Comparison of ENCODE assay signal across 12 cellular contexts in genomic region chr22:40412441-40412840, GRCh38. TPM values are rescaled to one million over a fixed set of nuclear protein-coding genes. Genes with fewer than 3 reads are reported as not detected.
DNase-seq lines count a peak whose midpoint lies in the region; ATAC-seq and TF ChIP-seq lines count a peak whose summit lies in the region.
"Had no signal": no experiment of that assay in that cellular context is flagged by ENCODE, and none has a peak within 500 bp of the region (broad histone marks: within the 10 kb centered on the region; RNA-seq: fewer than 3 reads in every experiment).

No MANE protein-coding gene starts in this region.

- peak; percentile 47 for ATAC-seq in GM21390 (IDR thresholded peaks at IDR 0.05; ENCODE audit: unreplicated experiment)

- CTCF ChIA-PET in GM10248 (lab: Yijun Ruan, JAX): interaction anchor here (0.8 to 1.5 kb wide), 4 partner anchors 9 to 15 kb away, joined by 3 read pairs; no protein-coding TSS in a partner anchor

- H3K36me3 ChIP-seq in hepatocyte (replicated peaks; ENCODE audit: insufficient read depth, low read depth): no peaks in the 10 kb centered on the region

- POLR2A ChIA-PET in GM10248 (lab: Yijun Ruan, JAX): no interaction called here

- TF ChIP-seq CTCF in GM10248 (IDR thresholded peaks at IDR 0.05; ENCODE audit: control extremely low read depth, extremely low read depth, low read depth, missing control alignments): no peak
- no peak for TF ChIP-seq CTCF in glutamatergic neuron (IDR thresholded peaks at IDR 0.05; ENCODE audit: partially characterized antibody, unreplicated experiment)
- TF ChIP-seq CTCF in hepatocyte (IDR thresholded peaks at IDR 0.05; ENCODE audit: poor library complexity): no peak

- H3K4me1 ChIP-seq in hepatocyte (ENCODE audit: insufficient read depth): no peaks in the 10 kb centered on the region

- H3K4me3 Mint-ChIP-seq in glutamatergic neuron (ENCODE audit: unreplicated experiment): no peak overlapping the region
- H3K4me3 Mint-ChIP-seq: activated CD4-positive, alpha-beta T cell treated with anti-CD3 and anti-CD28 coated beads, Interleukin-2, amount 10 ng/mL, durations not matched to agents 24 days and 14 days; nephron had no signal

- H3K27me3 Mint-ChIP-seq in glutamatergic neuron (ENCODE audit: unreplicated experiment): peaks cover 33% of the 10 kb centered on the region
- H3K27me3 Mint-ChIP-seq: activated CD4-positive, alpha-beta T cell treated with anti-CD3 and anti-CD28 coated beads, Interleukin-2, amount 10 ng/mL, durations not matched to agents 24 days and 14 days had no signal

- H3K79me2 ChIP-seq in hepatocyte: no peaks in the 10 kb centered on the region

- H4K20me1 ChIP-seq in hepatocyte (ENCODE audit: insufficient read depth, poor library complexity, severe bottlenecking): no peaks in the 10 kb centered on the region

- H3K4me3 ChIP-seq in hepatocyte: no peak overlapping the region
- H3K4me3 ChIP-seq: suprapubic skin had no signal

- H3K9me3 ChIP-seq in hepatocyte (ENCODE audit: low read depth): no peaks in the 10 kb centered on the region
- H3K9me3 ChIP-seq: suprapubic skin had no signal

- no peaks in the 10 kb centered on the region for H3K27me3 ChIP-seq in hepatocyte
- H3K27me3 ChIP-seq: suprapubic skin had no signal

- H3K9me3 Mint-ChIP-seq in glutamatergic neuron (ENCODE audit: unreplicated experiment): peaks cover 27% of the 10 kb centered on the region
- H3K9me3 Mint-ChIP-seq: activated CD4-positive, alpha-beta T cell treated with anti-CD3 and anti-CD28 coated beads, Interleukin-2, amount 10 ng/mL, durations not matched to agents 24 days and 14 days; nephron had no signal

- 93% methylated on average over 2 of the region's 2 CpGs for WGBS in hepatocyte (ENCODE audit: low lambda C conversion rate, missing lambda C conversion rate)

- H3K4me2 ChIP-seq in hepatocyte: no peak overlapping the region

- peaks cover 24% of the 10 kb centered on the region for H3K4me1 Mint-ChIP-seq in glutamatergic neuron (ENCODE audit: low read depth, unreplicated experiment)

- peaks cover 5% of the 10 kb centered on the region for H3K36me3 Mint-ChIP-seq in glutamatergic neuron (ENCODE audit: unreplicated experiment)

- H3K27ac ChIP-seq in hepatocyte: no peak overlapping the region
- H3K27ac ChIP-seq: suprapubic skin had no signal

- H3K27ac Mint-ChIP-seq in glutamatergic neuron (ENCODE audit: unreplicated experiment): peak overlapping the region; percentile 2
- H3K27ac Mint-ChIP-seq: activated CD4-positive, alpha-beta T cell treated with anti-CD3 and anti-CD28 coated beads, Interleukin-2, amount 10 ng/mL, durations not matched to agents 24 days and 14 days; nephron had no signal

- peak; percentile 70 for DNase-seq in GM10248 (ENCODE audit: extremely low spot score)
- peak; percentile 96 for DNase-seq in NOMO-1 treated with DMSO at 0.1 percent for 48 hours (lab: John Stamatoyannopoulos, UW; ENCODE audit: unreplicated experiment)
- no peak for DNase-seq in glutamatergic neuron
- DNase-seq in hepatocyte (ENCODE audit: low spot score): no peak
- DNase-seq in NCI-H748 treated with DMSO at 0.1 percent for 48 hours (lab: John Stamatoyannopoulos, UW): no peak
- no peak for DNase-seq in AG08396 (ENCODE audit: low spot score)
- DNase-seq in A172 (ENCODE audit: low spot score): no peak
- DNase-seq: activated CD4-positive, alpha-beta T cell treated with anti-CD3 and anti-CD28 coated beads, Interleukin-2, amount 10 ng/mL, durations not matched to agents 24 days and 14 days; NCI-H2029 treated with DMSO at 0.1 percent for 48 hours had no signal

- H3K9me2 ChIP-seq in hepatocyte (replicated peaks; ENCODE audit: insufficient read depth): no peaks in the 10 kb centered on the region

- no peak overlapping the region for H2AFZ ChIP-seq in hepatocyte

RNA-seq across cellular contexts. Expression of gene SGSM3, which starts 42.0 kb away (rescaled TPM):
- total RNA-seq in glutamatergic neuron (ENCODE audit: unreplicated experiment) (105 TPM), hepatocyte (59.4 and 60.4 TPM in 2 replicates)
- 111 and 126 TPM in 2 replicates for polyA plus RNA-seq in hepatocyte
- 23.7 and 25.3 TPM in 2 replicates for total RNA-seq in A172 (2014; rRNA removed; shearing (Covaris generic))

Comparison
In these comparisons a context has a peak if more than half of its experiments do, and no peak if none do; other contexts are left out.
1. DNase-seq: peak in GM10248 (single experiment) and NOMO-1 treated with DMSO at 0.1 percent for 48 hours (single experiment); none in glutamatergic neuron (single experiment), hepatocyte (single experiment), NCI-H748 treated with DMSO at 0.1 percent for 48 hours (single experiment), AG08396 (single experiment) and A172 (single experiment).